ENCODE assay signal across 1 cellular context in genomic region chr11:4040461-4040860, GRCh38.
TF ChIP-seq lines count a peak whose summit lies in the region.

No MANE protein-coding gene starts in this region.

TF ChIP-seq in SK-N-SH treated with all-trans-retinoic acid at 6 μM for 48 hours, 23 proteins besides CTCF, POLR2A, EP300 and RAD21:
- TF ChIP-seq PATZ1 (CRISPR knock-in tag; IDR thresholded peaks at IDR 0.05; ENCODE audit: borderline replicate concordance): no peak
- TF ChIP-seq BACH2 (CRISPR knock-in tag; IDR thresholded peaks at IDR 0.05; ENCODE audit: borderline replicate concordance): no peak
- TF ChIP-seq ZNF70 (CRISPR knock-in tag; IDR thresholded peaks at IDR 0.05): no peak
- TF ChIP-seq PPARA (CRISPR knock-in tag; IDR thresholded peaks at IDR 0.05; ENCODE audit: borderline replicate concordance): no peak
- TF ChIP-seq ZFP3 (CRISPR knock-in tag; IDR thresholded peaks at IDR 0.05): no peak
- TF ChIP-seq POU6F1 (CRISPR knock-in tag; IDR thresholded peaks at IDR 0.05; ENCODE audit: borderline replicate concordance, low read depth): no peak
- TF ChIP-seq CSDC2 (CRISPR knock-in tag; IDR thresholded peaks at IDR 0.05): no peak
- no peak for TF ChIP-seq SNAI2 (CRISPR knock-in tag; IDR thresholded peaks at IDR 0.05)
- TF ChIP-seq TOX (CRISPR knock-in tag; IDR thresholded peaks at IDR 0.05; ENCODE audit: borderline replicate concordance): no peak
- no peak for TF ChIP-seq ZNF8 (CRISPR knock-in tag; IDR thresholded peaks at IDR 0.05)
